ENCODE assay signal across 8 cellular contexts in the genomic region with DNA sequence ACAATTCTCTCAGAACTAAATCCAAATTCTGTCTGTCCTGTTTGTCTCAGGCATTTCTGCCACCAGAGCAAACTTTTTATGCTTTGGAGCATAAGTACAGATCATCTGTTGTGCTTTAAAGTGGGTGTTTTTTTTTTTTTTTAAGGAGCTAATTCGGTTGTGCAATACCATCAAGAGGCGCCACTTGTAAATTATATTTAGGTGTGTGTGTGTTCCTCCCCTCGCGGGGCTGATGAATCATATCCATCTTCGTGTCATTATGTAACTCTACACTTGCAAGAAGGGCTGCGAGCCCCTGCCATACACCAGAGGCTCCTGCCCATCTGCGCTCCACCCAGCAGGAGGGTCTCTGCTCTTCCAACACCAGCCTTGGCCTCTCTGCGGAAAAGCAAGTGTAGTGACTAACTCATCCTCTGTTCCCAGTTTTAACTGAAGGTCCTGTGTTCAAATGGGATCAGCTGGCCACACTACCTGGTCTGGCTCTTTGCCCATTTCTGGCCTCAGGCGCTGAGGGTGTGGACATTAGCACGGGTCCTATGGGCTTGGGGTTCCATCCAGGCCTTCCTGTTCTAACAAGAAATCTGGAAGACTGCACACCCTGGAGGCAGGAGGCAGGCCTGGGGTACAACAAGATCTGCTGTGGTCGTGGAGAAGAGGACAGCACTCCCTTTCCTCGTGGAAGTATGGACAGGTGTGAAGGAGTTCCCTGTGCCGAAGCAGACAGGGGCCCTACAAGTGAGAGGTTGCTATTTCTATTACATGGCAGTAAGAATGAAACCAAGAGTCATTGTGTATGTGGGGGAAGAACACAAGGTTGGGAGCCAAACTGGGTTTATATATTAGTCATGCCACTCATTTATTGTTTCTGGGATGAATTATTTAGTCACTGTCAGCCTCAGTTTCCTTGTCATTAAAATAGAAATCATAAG.
DNase-seq lines count a peak whose midpoint lies in the region; TF ChIP-seq lines count a peak whose summit lies in the region.

No MANE protein-coding gene starts in this region.

- CTCF ChIA-PET in activated CD4-positive, alpha-beta memory T cell treated with anti-CD3 and anti-CD28 coated beads for 36 hours (lab: Charles Lee), result interaction anchor here (0.9 to 4.8 kb wide), 5 partner anchors 10 to 234 kb away, joined by 3 to 39 read pairs (median 8); partner anchors contain the start of gene MBNL2
- CTCF ChIA-PET in activated CD4-positive, alpha-beta memory T cell treated with anti-CD3 and anti-CD28 coated beads, Interleukin-2, amount 10 ng/mL, durations not matched to agents 7 days and 5 days (lab: Charles Lee), result interaction anchor here (0.7 to 2.1 kb wide), 5 partner anchors 15 to 173 kb away, joined by 3 to 9 read pairs (median 3); no protein-coding TSS in a partner anchor
- CTCF ChIA-PET in HEK293T (lab: Yijun Ruan, JAX), result interaction anchor here (0.9 to 1.2 kb wide), 2 partner anchors 16 to 17 kb away, joined by 3 to 7 read pairs; no protein-coding TSS in a partner anchor

- no peak for TF ChIP-seq CTCF in epithelial cell of esophagus (IDR thresholded peaks at IDR 0.05; ENCODE audit: insufficient read depth, low read depth, low read length, missing control alignments)
- TF ChIP-seq CTCF in sigmoid colon (IDR thresholded peaks at IDR 0.05), result no peak

- no peak for TF ChIP-seq POLR2A in sigmoid colon (IDR thresholded peaks at IDR 0.05)

- POLR2A ChIA-PET in activated CD4-positive, alpha-beta memory T cell treated with anti-CD3 and anti-CD28 coated beads for 36 hours (lab: Charles Lee), result interaction anchor here (1.0 to 1.3 kb wide), 3 partner anchors 16 to 98 kb away, joined by 3 to 6 read pairs (median 3); no protein-coding TSS in a partner anchor
- POLR2A ChIA-PET in activated CD4-positive, alpha-beta memory T cell treated with anti-CD3 and anti-CD28 coated beads, Interleukin-2, amount 10 ng/mL, durations not matched to agents 7 days and 5 days (lab: Charles Lee), result no interaction called here
- POLR2A ChIA-PET in HEK293T (lab: Yijun Ruan, JAX), result interaction anchor here (1.0 kb wide), 1 partner anchor 15 kb away, joined by 3 read pairs; no protein-coding TSS in a partner anchor

- H3K27ac Mint-ChIP-seq in activated CD4-positive, alpha-beta memory T cell treated with anti-CD3 and anti-CD28 coated beads for 36 hours, result peak overlapping the region; percentile 7
- no peak overlapping the region for H3K27ac Mint-ChIP-seq in activated CD4-positive, alpha-beta memory T cell treated with anti-CD3 and anti-CD28 coated beads, Interleukin-2, amount 10 ng/mL, durations not matched to agents 7 days and 5 days

- no peaks in the 10 kb centered on the region for H3K9me3 Mint-ChIP-seq in activated CD4-positive, alpha-beta memory T cell treated with anti-CD3 and anti-CD28 coated beads for 36 hours
- no peaks in the 10 kb centered on the region for H3K9me3 Mint-ChIP-seq in activated CD4-positive, alpha-beta memory T cell treated with anti-CD3 and anti-CD28 coated beads, Interleukin-2, amount 10 ng/mL, durations not matched to agents 7 days and 5 days

- intact Hi-C loops in activated CD4-positive, alpha-beta memory T cell treated with anti-CD3 and anti-CD28 coated beads for 36 hours (cut with micrococcal nuclease), result loop anchor here (1.0 to 5.0 kb wide), 8 partner anchors 10 to 411 kb away; no protein-coding TSS in a partner anchor
- intact Hi-C loops in sigmoid colon (cut with DNase I), result no loop called here

- H3K27ac ChIP-seq in sigmoid colon, result peak overlapping the region; percentile 42 to 68 (median 66)

- H3K4me3 ChIP-seq in epithelial cell of esophagus (ENCODE audit: low read length), result peak overlapping the region; percentile 12
- H3K4me3 ChIP-seq in sigmoid colon, result no peak overlapping the region

- peak overlapping the region; percentile 7 for H3K4me3 Mint-ChIP-seq in activated CD4-positive, alpha-beta memory T cell treated with anti-CD3 and anti-CD28 coated beads for 36 hours
- H3K4me3 Mint-ChIP-seq in activated CD4-positive, alpha-beta memory T cell treated with anti-CD3 and anti-CD28 coated beads, Interleukin-2, amount 10 ng/mL, durations not matched to agents 7 days and 5 days, result no peak overlapping the region

- H3K36me3 Mint-ChIP-seq in activated CD4-positive, alpha-beta memory T cell treated with anti-CD3 and anti-CD28 coated beads for 36 hours, result no peaks in the 10 kb centered on the region
- no peaks in the 10 kb centered on the region for H3K36me3 Mint-ChIP-seq in activated CD4-positive, alpha-beta memory T cell treated with anti-CD3 and anti-CD28 coated beads, Interleukin-2, amount 10 ng/mL, durations not matched to agents 7 days and 5 days (ENCODE audit: low read depth)

- no peaks in the 10 kb centered on the region for H3K36me3 ChIP-seq in sigmoid colon

- H3K4me1 Mint-ChIP-seq in activated CD4-positive, alpha-beta memory T cell treated with anti-CD3 and anti-CD28 coated beads for 36 hours (ENCODE audit: low read depth), result peaks cover 28% of the 10 kb centered on the region
- H3K4me1 Mint-ChIP-seq in activated CD4-positive, alpha-beta memory T cell treated with anti-CD3 and anti-CD28 coated beads, Interleukin-2, amount 10 ng/mL, durations not matched to agents 7 days and 5 days, result peaks cover 23% of the 10 kb centered on the region

- H3K27me3 Mint-ChIP-seq in activated CD4-positive, alpha-beta memory T cell treated with anti-CD3 and anti-CD28 coated beads for 36 hours, result peaks cover 39% of the 10 kb centered on the region
- peaks cover 9% of the 10 kb centered on the region for H3K27me3 Mint-ChIP-seq in activated CD4-positive, alpha-beta memory T cell treated with anti-CD3 and anti-CD28 coated beads, Interleukin-2, amount 10 ng/mL, durations not matched to agents 7 days and 5 days

- peak; percentile 53 for DNase-seq in activated CD4-positive, alpha-beta memory T cell treated with anti-CD3 and anti-CD28 coated beads for 36 hours
- DNase-seq in activated CD4-positive, alpha-beta memory T cell treated with anti-CD3 and anti-CD28 coated beads, Interleukin-2, amount 10 ng/mL, durations not matched to agents 7 days and 5 days, result no peak
- DNase-seq in HEK293T (ENCODE audit: extremely low spot score) (peak; percentile 19), NCI-H128 (lab: John Stamatoyannopoulos, UW; ENCODE audit: unreplicated experiment) (peak; percentile 16), epithelial cell of esophagus (ENCODE audit: low read depth) (peak; percentile 89), sigmoid colon (peak; percentile 78), iPS-NIHi11 (ENCODE audit: low spot score) (no peak), CD1c-positive myeloid dendritic cell (ENCODE audit: extremely low spot score) (no peak)

- TF ChIP-seq EP300 in sigmoid colon (IDR thresholded peaks at IDR 0.05), result peak in 1 of 4 donors; percentile 18

- H3K9me3 ChIP-seq in sigmoid colon, result no peaks in the 10 kb centered on the region

- 62 to 68% methylated on average over 13 of the region's 13 CpGs for WGBS in sigmoid colon, 2 donors

- H3K4me1 ChIP-seq in sigmoid colon, result peaks cover 0 to 50% (median 38%) of the 10 kb centered on the region in 4 donors

- no peaks in the 10 kb centered on the region for H3K27me3 ChIP-seq in sigmoid colon

TF ChIP-seq in HEK293T, 16 proteins besides CTCF, POLR2A, EP300 and RAD21:
- TF ChIP-seq BHLHE40 (IDR thresholded peaks at IDR 0.05; ENCODE audit: borderline replicate concordance) (no peak), ZNF384 (IDR thresholded peaks at IDR 0.05) (peak; percentile 45; the same call in 1 of the 2 replicates)

Comparison
In these comparisons a context has a peak if more than half of its experiments do, and no peak if none do; other contexts are left out.
1. DNase-seq: peak in activated CD4-positive, alpha-beta memory T cell treated with anti-CD3 and anti-CD28 coated beads for 36 hours (single experiment), HEK293T (single experiment), NCI-H128 (single experiment), epithelial cell of esophagus (single experiment) and sigmoid colon (single experiment); none in activated CD4-positive, alpha-beta memory T cell treated with anti-CD3 and anti-CD28 coated beads, Interleukin-2, amount 10 ng/mL, durations not matched to agents 7 days and 5 days (single experiment), iPS-NIHi11 (single experiment) and CD1c-positive myeloid dendritic cell (single experiment).